26 cellular contexts compared by ENCODE assay signal in the genomic region with DNA sequence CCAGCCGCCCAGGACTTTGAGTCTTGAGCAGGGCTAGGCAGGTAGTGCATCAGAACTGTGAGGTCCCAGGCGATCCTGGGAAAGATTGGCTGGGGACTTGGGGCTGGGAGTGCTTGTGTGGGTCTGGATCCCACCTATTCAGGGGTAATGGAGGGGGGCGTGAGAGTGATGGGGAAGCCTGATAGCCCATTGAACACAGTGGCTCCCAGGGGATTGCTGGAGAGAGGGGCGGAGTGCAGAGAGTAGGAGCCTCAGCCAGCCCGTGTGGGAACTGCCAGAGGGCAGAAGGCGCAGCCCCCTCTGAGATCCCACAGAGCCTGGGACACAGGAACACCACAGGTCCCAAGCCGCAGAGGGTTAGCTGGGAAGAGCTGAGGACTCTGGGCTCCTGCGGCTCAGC. TPM values are rescaled to one million over a fixed set of nuclear protein-coding genes. Genes with fewer than 3 reads are reported as not detected.
"Had no signal": no experiment of that assay in that cellular context is flagged by ENCODE, and none has a peak within 500 bp of the region (broad histone marks: within the 10 kb centered on the region; RNA-seq: fewer than 3 reads in every experiment).

No MANE protein-coding gene starts in this region.

- H3K4me1 Mint-ChIP-seq: activated naive CD8-positive, alpha-beta T cell treated with anti-CD3 and anti-CD28 coated beads, Interleukin-2, amount 50 U/mL, for 24 hours; naive B cell had no signal

- H3K27ac Mint-ChIP-seq: activated CD4-positive, alpha-beta T cell treated with anti-CD3 and anti-CD28 coated beads, Interleukin-2, amount 10 ng/mL, durations not matched to agents 7 days and 5 days; activated CD8-positive, alpha-beta T cell treated with anti-CD3 and anti-CD28 coated beads for 36 hours; activated naive CD8-positive, alpha-beta T cell treated with anti-CD3 and anti-CD28 coated beads, Interleukin-2, amount 50 U/mL, for 24 hours; activated T-helper 1 cell treated with anti-CD3 and anti-CD28 coated beads, Interleukin-12 subunit alpha, Interleukin-12 subunit beta, Interleukin-2, Interleukin-4 antibody, amounts not matched to agents 30 ng/mL and 10 ng/mL and 1 ng/mL, durations not matched to agents 14 hours and 24 hours and 36 hours; effector memory CD8-positive, alpha-beta T cell; naive B cell had no signal

- H3K9me3 ChIP-seq: esophagus squamous epithelium, gastrocnemius medialis, left lung, upper lobe of left lung had no signal

- H3K36me3 Mint-ChIP-seq: brain, naive B cell had no signal

- H3K27me3 ChIP-seq: upper lobe of left lung had no signal

- H3K4me1 ChIP-seq: gastrocnemius medialis had no signal

- FAIRE-seq: kidney had no signal

- H3K27ac ChIP-seq: esophagus squamous epithelium, gastrocnemius medialis, left lung, upper lobe of left lung, VCaP had no signal

- H3K36me3 ChIP-seq: esophagus squamous epithelium, gastrocnemius medialis, left lung, upper lobe of left lung had no signal

- H3K9me3 Mint-ChIP-seq: activated CD4-positive, alpha-beta T cell treated with anti-CD3 and anti-CD28 coated beads, Interleukin-2, amount 10 ng/mL, durations not matched to agents 7 days and 5 days; activated CD8-positive, alpha-beta T cell treated with anti-CD3 and anti-CD28 coated beads for 36 hours; activated naive CD8-positive, alpha-beta T cell treated with anti-CD3 and anti-CD28 coated beads, Interleukin-2, amount 50 U/mL, for 24 hours; activated T-helper 1 cell treated with anti-CD3 and anti-CD28 coated beads, Interleukin-12 subunit alpha, Interleukin-12 subunit beta, Interleukin-2, Interleukin-4 antibody, amounts not matched to agents 30 ng/mL and 10 ng/mL and 1 ng/mL, durations not matched to agents 14 hours and 24 hours and 36 hours; effector memory CD8-positive, alpha-beta T cell had no signal

- DNase-seq: activated CD4-positive, alpha-beta T cell treated with anti-CD3 and anti-CD28 coated beads, Interleukin-2, amount 10 ng/mL, durations not matched to agents 7 days and 5 days; activated CD4-positive, CD25-positive, alpha-beta regulatory T cell treated with anti-CD3 and anti-CD28 coated beads, Interleukin-2, amount 50 U/mL, for 72 hours; activated CD8-positive, alpha-beta T cell treated with anti-CD3 and anti-CD28 coated beads for 36 hours; activated gamma-delta T cell; activated naive CD4-positive, alpha-beta T cell treated with anti-CD3 and anti-CD28 coated beads, Interleukin-2, amount 50 U/mL, for 16 hours; activated naive CD8-positive, alpha-beta T cell treated with anti-CD3 and anti-CD28 coated beads, Interleukin-2, amount 50 U/mL, for 24 hours; anterior cingulate cortex; caudate nucleus; effector memory CD8-positive, alpha-beta T cell; esophagus squamous epithelium; gastrocnemius medialis; head of caudate nucleus; hypothalamus; kidney; left lung; naive B cell; stimulated activated CD4-positive, alpha-beta T cell treated with anti-CD3 and anti-CD28 coated beads, Interleukin-4, amount 100 ng/mL, for 24 hours; stimulated activated naive CD4-positive, alpha-beta T cell treated with Interleukin-2 at 50 U/mL for 16 hours; SW 1271; upper lobe of left lung had no signal

- H3K4me3 Mint-ChIP-seq: activated CD4-positive, alpha-beta T cell treated with anti-CD3 and anti-CD28 coated beads, Interleukin-2, amount 10 ng/mL, durations not matched to agents 7 days and 5 days; activated CD8-positive, alpha-beta T cell treated with anti-CD3 and anti-CD28 coated beads for 36 hours; activated naive CD8-positive, alpha-beta T cell treated with anti-CD3 and anti-CD28 coated beads, Interleukin-2, amount 50 U/mL, for 24 hours; activated T-helper 1 cell treated with anti-CD3 and anti-CD28 coated beads, Interleukin-12 subunit alpha, Interleukin-12 subunit beta, Interleukin-2, Interleukin-4 antibody, amounts not matched to agents 30 ng/mL and 10 ng/mL and 1 ng/mL, durations not matched to agents 14 hours and 24 hours and 36 hours; effector memory CD8-positive, alpha-beta T cell; naive B cell had no signal

- H3K4me3 ChIP-seq: esophagus squamous epithelium, gastrocnemius medialis, left lung, lung, upper lobe of left lung had no signal

- ATAC-seq: activated CD8-positive, alpha-beta T cell treated with anti-CD3 and anti-CD28 coated beads for 36 hours; activated naive CD8-positive, alpha-beta T cell treated with anti-CD3 and anti-CD28 coated beads, Interleukin-2, amount 50 U/mL, for 24 hours; effector memory CD8-positive, alpha-beta T cell; gastrocnemius medialis; left lung had no signal

RNA-seq across cellular contexts. Expression of a gene that starts 19.3 kb away (rescaled TPM):
- total RNA-seq: activated CD4-positive, alpha-beta T cell treated with anti-CD3 and anti-CD28 coated beads, Interleukin-2, amount 10 ng/mL, durations not matched to agents 7 days and 5 days; activated CD8-positive, alpha-beta T cell treated with anti-CD3 and anti-CD28 coated beads for 36 hours; activated T-helper 1 cell treated with anti-CD3 and anti-CD28 coated beads, Interleukin-12 subunit alpha, Interleukin-12 subunit beta, Interleukin-2, Interleukin-4 antibody, amounts not matched to agents 30 ng/mL and 10 ng/mL and 1 ng/mL, durations not matched to agents 14 hours and 24 hours and 36 hours; T-helper 2 cell treated with Interferon-gamma antibody and Interleukin-4, amounts not matched to agents 100 ng/mL and 5 ng/mL, for 36 hours had no signal
- polyA plus RNA-seq: neural cell had no signal

RNA-seq across cellular contexts. Expression of a gene that starts 22.9 kb away (rescaled TPM):
- total RNA-seq: activated CD4-positive, alpha-beta T cell treated with anti-CD3 and anti-CD28 coated beads, Interleukin-2, amount 10 ng/mL, durations not matched to agents 7 days and 5 days; activated CD8-positive, alpha-beta T cell treated with anti-CD3 and anti-CD28 coated beads for 36 hours; activated T-helper 1 cell treated with anti-CD3 and anti-CD28 coated beads, Interleukin-12 subunit alpha, Interleukin-12 subunit beta, Interleukin-2, Interleukin-4 antibody, amounts not matched to agents 30 ng/mL and 10 ng/mL and 1 ng/mL, durations not matched to agents 14 hours and 24 hours and 36 hours; T-helper 2 cell treated with Interferon-gamma antibody and Interleukin-4, amounts not matched to agents 100 ng/mL and 5 ng/mL, for 36 hours had no signal
- polyA plus RNA-seq: neural cell had no signal
